ENCODE assay signal across 30 cellular contexts in the genomic region with DNA sequence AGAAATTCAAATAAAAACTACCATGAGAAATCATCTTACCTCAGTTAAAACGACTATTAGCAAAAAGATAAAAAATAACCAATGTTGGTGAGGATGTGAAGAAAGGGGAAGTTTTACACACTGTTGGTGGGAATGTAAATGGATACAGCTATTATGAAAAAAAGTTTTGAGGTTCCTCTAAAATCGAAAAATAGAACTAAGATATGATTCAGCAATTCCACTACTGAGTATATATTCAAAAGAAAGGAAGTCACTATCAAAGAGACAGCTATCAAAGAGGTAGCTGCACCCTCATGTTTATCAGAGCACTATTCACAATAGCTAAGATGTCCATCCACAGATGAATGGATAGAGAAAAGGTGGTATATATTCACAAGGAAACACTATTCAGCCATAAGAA.
"Had no signal": no experiment of that assay in that cellular context is flagged by ENCODE, and none has a peak within 500 bp of the region (broad histone marks: within the 10 kb centered on the region; RNA-seq: fewer than 3 reads in every experiment).

No MANE protein-coding gene starts in this region.

- H3K27ac ChIP-seq: breast epithelium, dorsolateral prefrontal cortex, hepatocyte, sigmoid colon, testis, upper lobe of left lung, VCaP had no signal

- H3K4me3 Mint-ChIP-seq: activated CD4-positive, alpha-beta T cell treated with anti-CD3 and anti-CD28 coated beads, Interleukin-2, amount 10 ng/mL, durations not matched to agents 7 days and 5 days; activated naive CD8-positive, alpha-beta T cell treated with anti-CD3 and anti-CD28 coated beads, Interleukin-2, amount 10 ng/mL, durations not matched to agents 7 days and 5 days; activated T-cell treated with anti-CD3 and anti-CD28 coated beads, Interleukin-2, amount 50 U/mL, for 4 hours; central memory CD8-positive, alpha-beta T cell; effector memory CD8-positive, alpha-beta T cell; immature natural killer cell; mesothelial cell of epicardium; natural killer cell; T-helper 1 cell treated with Interleukin-12 subunit alpha and Interleukin-12 subunit beta and Interleukin-4 antibody, amounts not matched to agents 30 μg/mL and 1 μg/mL, for 36 hours had no signal

- H3K4me3 ChIP-seq: breast epithelium, dorsolateral prefrontal cortex, hepatocyte, sigmoid colon, testis, upper lobe of left lung had no signal

- H3K27me3 ChIP-seq: breast epithelium, dorsolateral prefrontal cortex, hepatocyte, sigmoid colon, testis, upper lobe of left lung had no signal

- H3K4me1 Mint-ChIP-seq: activated CD4-positive, alpha-beta T cell treated with anti-CD3 and anti-CD28 coated beads, Interleukin-2, amount 10 ng/mL, durations not matched to agents 7 days and 5 days; activated naive CD8-positive, alpha-beta T cell treated with anti-CD3 and anti-CD28 coated beads, Interleukin-2, amount 10 ng/mL, durations not matched to agents 7 days and 5 days; central memory CD8-positive, alpha-beta T cell; immature natural killer cell; mesothelial cell of epicardium; natural killer cell had no signal

- H3K27me3 Mint-ChIP-seq: activated CD4-positive, alpha-beta T cell treated with anti-CD3 and anti-CD28 coated beads, Interleukin-2, amount 10 ng/mL, durations not matched to agents 7 days and 5 days; activated naive CD8-positive, alpha-beta T cell treated with anti-CD3 and anti-CD28 coated beads, Interleukin-2, amount 10 ng/mL, durations not matched to agents 7 days and 5 days; central memory CD8-positive, alpha-beta T cell; effector memory CD8-positive, alpha-beta T cell; progenitor cell of endocrine pancreas had no signal

- ATAC-seq: activated T-cell treated with anti-CD3 and anti-CD28 coated beads, Interleukin-2, amount 50 U/mL, for 4 hours; effector memory CD8-positive, alpha-beta T cell; esophagus mucosa; left lobe of liver; natural killer cell had no signal

- H3K36me3 Mint-ChIP-seq: activated naive CD8-positive, alpha-beta T cell treated with anti-CD3 and anti-CD28 coated beads, Interleukin-2, amount 10 ng/mL, durations not matched to agents 7 days and 5 days; mesothelial cell of epicardium had no signal

- DNase-seq: activated CD4-positive, alpha-beta T cell treated with anti-CD3 and anti-CD28 coated beads, Interleukin-2, amount 10 ng/mL, durations not matched to agents 7 days and 5 days; activated CD4-positive, CD25-positive, alpha-beta regulatory T cell treated with anti-CD3 and anti-CD28 coated beads, Interleukin-2, amount 50 U/mL, for 72 hours; activated CD8-positive, alpha-beta memory T cell treated with anti-CD3 and anti-CD28 coated beads, Interleukin-2, amount 50 U/mL, for 4 hours; activated naive CD4-positive, alpha-beta T cell treated with Interleukin-2 at 50 U/mL for 16 hours; activated naive CD8-positive, alpha-beta T cell treated with anti-CD3 and anti-CD28 coated beads, Interleukin-2, amount 10 ng/mL, durations not matched to agents 7 days and 5 days; activated T-cell treated with anti-CD3 and anti-CD28 coated beads, Interleukin-2, amount 50 U/mL, for 4 hours; amniotic stem cell; dorsolateral prefrontal cortex; effector memory CD8-positive, alpha-beta T cell; foreskin melanocyte; immature natural killer cell; natural killer cell; retina; sigmoid colon; stimulated activated CD4-positive, alpha-beta T cell treated with anti-CD3 and anti-CD28 coated beads, Interleukin-2, amount 100 ng/mL, for 48 hours; stimulated activated CD8-positive, alpha-beta memory T cell treated with anti-CD3 and anti-CD28 coated beads, Interleukin-4, amount 100 ng/mL, for 48 hours; stimulated activated naive CD4-positive, alpha-beta T cell; T1000; testis; upper lobe of left lung had no signal

- H3K9me3 ChIP-seq: testis had no signal

- H3K36me3 ChIP-seq: breast epithelium, sigmoid colon, upper lobe of left lung had no signal

- H3K4me1 ChIP-seq: breast epithelium, sigmoid colon, testis, upper lobe of left lung had no signal

- H3K27ac Mint-ChIP-seq: activated CD4-positive, alpha-beta T cell treated with anti-CD3 and anti-CD28 coated beads, Interleukin-2, amount 10 ng/mL, durations not matched to agents 7 days and 5 days; activated naive CD8-positive, alpha-beta T cell treated with anti-CD3 and anti-CD28 coated beads, Interleukin-2, amount 10 ng/mL, durations not matched to agents 7 days and 5 days; activated T-helper 2 cell treated with anti-CD3 and anti-CD28 coated beads, Interferon-gamma antibody, Interleukin-2, Interleukin-4, amounts not matched to agents 10 μg/mL and 5 μg/mL and 100 μg/mL, durations not matched to agents 14 hours and 24 hours and 36 hours; effector memory CD8-positive, alpha-beta T cell; immature natural killer cell; mesothelial cell of epicardium; natural killer cell; progenitor cell of endocrine pancreas; T-helper 1 cell treated with Interleukin-12 subunit alpha and Interleukin-12 subunit beta and Interleukin-4 antibody, amounts not matched to agents 30 μg/mL and 1 μg/mL, for 36 hours had no signal
